In genomic region chr1:207393610-207394009, GRCh38 we compare ENCODE assay signal across 10 cellular contexts.
DNase-seq lines count a peak whose midpoint lies in the region; ATAC-seq, FAIRE-seq and TF ChIP-seq lines count a peak whose summit lies in the region.
"Had no signal": no experiment of that assay in that cellular context is flagged by ENCODE, and none has a peak within 500 bp of the region (broad histone marks: within the 10 kb centered on the region; RNA-seq: fewer than 3 reads in every experiment).

No MANE protein-coding gene starts in this region.

- no peak overlapping the region for H2BK120ac ChIP-seq in mesendoderm (ENCODE audit: low read depth, low read length)

- peaks cover 9% of the 10 kb centered on the region for H3K4me1 Mint-ChIP-seq in Caco-2 (ENCODE audit: low read depth, unreplicated experiment)
- peaks cover 12% of the 10 kb centered on the region for H3K4me1 Mint-ChIP-seq in activated T-helper 1 cell treated with anti-CD3 and anti-CD28 coated beads, Interleukin-12 subunit alpha, Interleukin-12 subunit beta, Interleukin-2, Interleukin-4 antibody, amounts not matched to agents 30 ng/mL and 10 ng/mL and 1 ng/mL, durations not matched to agents 14 hours and 24 hours and 36 hours (ENCODE audit: low read depth)
- H3K4me1 Mint-ChIP-seq: T-helper 17 cell had no signal

- TF ChIP-seq POLR2A in endothelial cell of umbilical vein (IDR thresholded peaks at IDR 0.05; ENCODE audit: low read depth, low read length): no peak

- no peak overlapping the region for H2AK5ac ChIP-seq in mesendoderm (ENCODE audit: low read length)

- no peak overlapping the region for H4K8ac ChIP-seq in mesendoderm (ENCODE audit: low read depth, low read length)

- BruUV-seq in PC-9 (replicated peaks; lab: Mats Ljungman, UMichigan): no TSS peak
- no TSS peak for BruUV-seq in endothelial cell of umbilical vein (replicated peaks; lab: Mats Ljungman, UMichigan)
- no TSS peak for BruUV-seq in Caco-2 (replicated peaks; lab: Mats Ljungman, UMichigan)

- intact Hi-C loops in PC-9 (cut with micrococcal nuclease; ENCODE audit: unreplicated experiment): loop anchor here (1.0 to 5.0 kb wide), 2 partner anchors 72 to 391 kb away; partner anchors contain the start of gene CD55
- intact Hi-C loops in endothelial cell of umbilical vein (cut with micrococcal nuclease): no loop called here
- intact Hi-C loops in Caco-2 (cut with micrococcal nuclease; ENCODE audit: unreplicated experiment): no loop called here
- intact Hi-C loops in mucosa of descending colon (cut with DNase I, micrococcal nuclease): no loop called here
- intact Hi-C loops in activated T-helper 1 cell treated with anti-CD3 and anti-CD28 coated beads, Interleukin-12 subunit alpha, Interleukin-12 subunit beta, Interleukin-2, Interleukin-4 antibody, amounts not matched to agents 30 ng/mL and 10 ng/mL and 1 ng/mL, durations not matched to agents 14 hours and 24 hours and 36 hours (cut with micrococcal nuclease): no loop called here

- no peak overlapping the region for H3K4me3 Mint-ChIP-seq in Caco-2 (ENCODE audit: unreplicated experiment)
- H3K4me3 Mint-ChIP-seq in activated T-helper 1 cell treated with anti-CD3 and anti-CD28 coated beads, Interleukin-12 subunit alpha, Interleukin-12 subunit beta, Interleukin-2, Interleukin-4 antibody, amounts not matched to agents 30 ng/mL and 10 ng/mL and 1 ng/mL, durations not matched to agents 14 hours and 24 hours and 36 hours: no peak overlapping the region
- H3K4me3 Mint-ChIP-seq: T-helper 17 cell had no signal

- no peak overlapping the region for H3K56ac ChIP-seq in mesendoderm (ENCODE audit: low read length)

- H3K36me3 ChIP-seq in PC-9 (ENCODE audit: low read depth) (no peaks in the 10 kb centered on the region), endothelial cell of umbilical vein (ENCODE audit: control insufficient read depth in 2 of 2, extremely low read depth in 1 of 2, insufficient read depth in 2 of 2, low read length in 2 of 2) (no peaks in the 10 kb centered on the region), Caco-2 (ENCODE audit: control insufficient read depth, insufficient read depth, low read length) (no peaks in the 10 kb centered on the region), mucosa of descending colon (ENCODE audit: low read depth) (no peaks in the 10 kb centered on the region), mesendoderm (ENCODE audit: control insufficient read depth, insufficient read depth, low read length) (no peaks in the 10 kb centered on the region)

- H3K79me1 ChIP-seq in mesendoderm (ENCODE audit: low read length): no peaks in the 10 kb centered on the region

- H3K9ac ChIP-seq in endothelial cell of umbilical vein (replicated peaks; ENCODE audit: extremely low read depth, insufficient read depth, low read length) (no peak overlapping the region), mesendoderm (ENCODE audit: low read length) (no peak overlapping the region)

- CTCF ChIA-PET in PC-9 (lab: Charles Lee) (interaction anchor here (0.6 to 0.7 kb wide), 2 partner anchors 12 to 31 kb away, joined by 5 read pairs; no protein-coding TSS in a partner anchor), endothelial cell of umbilical vein (lab: Charles Lee) (interaction anchor here (0.7 to 1.4 kb wide), 6 partner anchors 9 to 261 kb away, joined by 3 to 8 read pairs (median 3); no protein-coding TSS in a partner anchor), Caco-2 (lab: Charles Lee) (interaction anchor here (0.6 kb wide), 1 partner anchor 400 kb away, joined by 3 read pairs; no protein-coding TSS in a partner anchor)

- H4K5ac ChIP-seq in mesendoderm (ENCODE audit: low read length): no peak overlapping the region

- H4K20me1 ChIP-seq in PC-9 (ENCODE audit: insufficient read depth): no peaks in the 10 kb centered on the region
- no peaks in the 10 kb centered on the region for H4K20me1 ChIP-seq in endothelial cell of umbilical vein (replicated peaks; ENCODE audit: control insufficient read depth, extremely low read depth, insufficient read depth, low read length)

- no peak for ATAC-seq in mucosa of descending colon
- ATAC-seq: T-helper 17 cell had no signal

- no peaks in the 10 kb centered on the region; the same call in 1 of the 2 replicates for H3K9me2 ChIP-seq in PC-9 (ENCODE audit: insufficient read depth)

- H3K36me3 Mint-ChIP-seq in Caco-2 (ENCODE audit: insufficient read depth, unreplicated experiment): no peaks in the 10 kb centered on the region
- no peaks in the 10 kb centered on the region for H3K36me3 Mint-ChIP-seq in activated T-helper 1 cell treated with anti-CD3 and anti-CD28 coated beads, Interleukin-12 subunit alpha, Interleukin-12 subunit beta, Interleukin-2, Interleukin-4 antibody, amounts not matched to agents 30 ng/mL and 10 ng/mL and 1 ng/mL, durations not matched to agents 14 hours and 24 hours and 36 hours (ENCODE audit: low read depth)

- H3K27ac Mint-ChIP-seq in Caco-2 (ENCODE audit: unreplicated experiment): no peak overlapping the region
- H3K27ac Mint-ChIP-seq in activated T-helper 1 cell treated with anti-CD3 and anti-CD28 coated beads, Interleukin-12 subunit alpha, Interleukin-12 subunit beta, Interleukin-2, Interleukin-4 antibody, amounts not matched to agents 30 ng/mL and 10 ng/mL and 1 ng/mL, durations not matched to agents 14 hours and 24 hours and 36 hours: no peak overlapping the region
- H3K27ac Mint-ChIP-seq: T-helper 17 cell had no signal

- DNase-seq in ELR (ENCODE audit: low read depth) (peak; percentile 95), PC-9 (peak; percentile 63 to 97), endothelial cell of umbilical vein (ENCODE audit: low read depth, low spot score) (peak; percentile 91), renal cortical epithelial cell (ENCODE audit: low read depth) (peak; percentile 98), Caco-2 (no peak), mucosa of descending colon (no peak), mesendoderm (no peak)
- DNase-seq in activated T-helper 1 cell treated with anti-CD3 and anti-CD28 coated beads, Interleukin-12 subunit alpha, Interleukin-12 subunit beta, Interleukin-2, Interleukin-4 antibody, amounts not matched to agents 30 ng/mL and 10 ng/mL and 1 ng/mL, durations not matched to agents 14 hours and 24 hours and 36 hours (ENCODE audit: low spot score): no peak
- DNase-seq: cortex of kidney, T-helper 17 cell had no signal

- H3K4me1 ChIP-seq in PC-9 (replicated peaks; ENCODE audit: insufficient read depth) (peaks cover 29% of the 10 kb centered on the region), endothelial cell of umbilical vein (ENCODE audit: control insufficient read depth, extremely low read depth, insufficient read depth, low read length) (peaks cover 18% of the 10 kb centered on the region), Caco-2 (peaks cover 11% of the 10 kb centered on the region; the same call in 1 of the 2 replicates), mucosa of descending colon (ENCODE audit: low read depth) (no peaks in the 10 kb centered on the region), mesendoderm (ENCODE audit: control insufficient read depth, low read depth, low read length) (no peaks in the 10 kb centered on the region)

- H3K9me3 ChIP-seq in PC-9 (ENCODE audit: insufficient read depth, low read depth) (peaks cover 10% of the 10 kb centered on the region), endothelial cell of umbilical vein (replicated peaks; ENCODE audit: control insufficient read depth, insufficient read depth, low read length) (no peaks in the 10 kb centered on the region), Caco-2 (no peaks in the 10 kb centered on the region), mucosa of descending colon (no peaks in the 10 kb centered on the region)

- dilution Hi-C loops in endothelial cell of umbilical vein (cut with MboI; ENCODE audit: extremely low pct_ligation_motif_present, low sequenced_read_pairs): no loop called here

- POLR2A ChIA-PET in PC-9 (lab: Charles Lee; ENCODE audit: unreplicated experiment): interaction anchor here (0.6 to 0.7 kb wide), 3 partner anchors 58 to 241 kb away, joined by 4 to 6 read pairs (median 5); no protein-coding TSS in a partner anchor
- POLR2A ChIA-PET in endothelial cell of umbilical vein (lab: Charles Lee): interaction anchor here (0.6 to 0.9 kb wide), 3 partner anchors 9 to 340 kb away, joined by 3 to 8 read pairs (median 4); partner anchors contain the start of gene PFKFB2
- POLR2A ChIA-PET in Caco-2 (lab: Charles Lee): no interaction called here

- peak overlapping the region; percentile 30; the same call in 1 of the 2 replicates for H3K4me3 ChIP-seq in PC-9
- H3K4me3 ChIP-seq in endothelial cell of umbilical vein (replicated peaks in 1 of 3; ENCODE audit: insufficient read depth in 1 of 3, low read depth in 1 of 3, low read length in 3 of 3): no peak overlapping the region
- H3K4me3 ChIP-seq in Caco-2 (ENCODE audit: low read depth, low read length): no peak overlapping the region
- no peak overlapping the region for H3K4me3 ChIP-seq in mucosa of descending colon
- no peak overlapping the region for H3K4me3 ChIP-seq in mesendoderm (ENCODE audit: low read length)

- TF ChIP-seq CTCF in PC-9 (conservative IDR thresholded peaks at IDR 0.05): no peak
- no peak for TF ChIP-seq CTCF in endothelial cell of umbilical vein (IDR thresholded peaks at IDR 0.05; ENCODE audit: extremely low read depth in 1 of 2, insufficient read depth in 1 of 2, low read depth in 1 of 2, low read length in 2 of 2)
- no peak for TF ChIP-seq CTCF in Caco-2 (IDR thresholded peaks at IDR 0.05; ENCODE audit: insufficient read depth in 1 of 2, low read depth in 1 of 2, low read length in 1 of 2, severe bottlenecking in 1 of 2, unreplicated experiment in 1 of 2)
- TF ChIP-seq CTCF in mucosa of descending colon (IDR thresholded peaks at IDR 0.05): no peak

- peak overlapping the region; percentile 55 for H3K4me2 ChIP-seq in PC-9
- H3K4me2 ChIP-seq in endothelial cell of umbilical vein (ENCODE audit: insufficient read depth, low read length): peak overlapping the region; percentile 58
- H3K4me2 ChIP-seq in mesendoderm (ENCODE audit: low read length): no peak overlapping the region

- peaks cover 3% of the 10 kb centered on the region for H3K27me3 Mint-ChIP-seq in Caco-2 (ENCODE audit: insufficient read depth, unreplicated experiment)
- H3K27me3 Mint-ChIP-seq in activated T-helper 1 cell treated with anti-CD3 and anti-CD28 coated beads, Interleukin-12 subunit alpha, Interleukin-12 subunit beta, Interleukin-2, Interleukin-4 antibody, amounts not matched to agents 30 ng/mL and 10 ng/mL and 1 ng/mL, durations not matched to agents 14 hours and 24 hours and 36 hours (ENCODE audit: insufficient read depth): peaks cover 1% of the 10 kb centered on the region

- peak; percentile 97 for FAIRE-seq in endothelial cell of umbilical vein (lab: Jason Lieb, UNC)

- no peak overlapping the region for H3K4ac ChIP-seq in mesendoderm (ENCODE audit: low read depth, low read length)

- WGBS in mesendoderm (ENCODE audit: extremely low coverage, insufficient coverage, low lambda C conversion rate): no CpG with 5 or more reads among the region's 4 CpGs

- no peak overlapping the region for H2BK5ac ChIP-seq in mesendoderm (ENCODE audit: low read length)

- no peak overlapping the region for H2BK15ac ChIP-seq in mesendoderm (replicated peaks; ENCODE audit: low read depth)

- H3K27me3 ChIP-seq in PC-9 (ENCODE audit: insufficient read depth, low read depth) (no peaks in the 10 kb centered on the region), endothelial cell of umbilical vein (ENCODE audit: control insufficient read depth in 2 of 2, insufficient read depth in 2 of 2, low read length in 2 of 2) (no peaks in the 10 kb centered on the region), Caco-2 (replicated peaks; ENCODE audit: control insufficient read depth, insufficient read depth, low read length) (no peaks in the 10 kb centered on the region), mesendoderm (ENCODE audit: insufficient read depth, low read length, poor library complexity) (no peaks in the 10 kb centered on the region)

- no peak overlapping the region for H2AFZ ChIP-seq in PC-9
- H2AFZ ChIP-seq in endothelial cell of umbilical vein (ENCODE audit: low read depth, low read length): peak overlapping the region; percentile 78

- peaks cover 10% of the 10 kb centered on the region for H3F3A ChIP-seq in PC-9 (ENCODE audit: insufficient read depth, low read depth)

- no peak overlapping the region for H3K18ac ChIP-seq in mesendoderm (ENCODE audit: low read length)

- peak overlapping the region; percentile 73 for H3K27ac ChIP-seq in PC-9
- H3K27ac ChIP-seq in endothelial cell of umbilical vein (ENCODE audit: insufficient read depth, low read depth, low read length): peak overlapping the region; percentile 74
- no peak overlapping the region for H3K27ac ChIP-seq in mesendoderm (ENCODE audit: low read depth, low read length)

- H3K9me1 ChIP-seq in endothelial cell of umbilical vein (replicated peaks; ENCODE audit: control insufficient read depth, extremely low read depth, insufficient read depth, low read length): no peaks in the 10 kb centered on the region

- no peaks in the 10 kb centered on the region for H3K9me3 Mint-ChIP-seq in Caco-2 (ENCODE audit: unreplicated experiment)
- peaks cover 3% of the 10 kb centered on the region for H3K9me3 Mint-ChIP-seq in activated T-helper 1 cell treated with anti-CD3 and anti-CD28 coated beads, Interleukin-12 subunit alpha, Interleukin-12 subunit beta, Interleukin-2, Interleukin-4 antibody, amounts not matched to agents 30 ng/mL and 10 ng/mL and 1 ng/mL, durations not matched to agents 14 hours and 24 hours and 36 hours

- H3K23ac ChIP-seq in mesendoderm (ENCODE audit: low read length): no peak overlapping the region

- H3K79me2 ChIP-seq in PC-9 (ENCODE audit: low read depth) (no peaks in the 10 kb centered on the region), endothelial cell of umbilical vein (ENCODE audit: control insufficient read depth, insufficient read depth, low read length) (no peaks in the 10 kb centered on the region), mesendoderm (ENCODE audit: control insufficient read depth, insufficient read depth, low read length) (no peaks in the 10 kb centered on the region)

Comparison
In these comparisons a context has a peak if more than half of its experiments do, and no peak if none do; other contexts are left out.
1. DNase-seq: peak in ELR (single experiment), PC-9 (2 of 2), endothelial cell of umbilical vein (single experiment) and renal cortical epithelial cell (single experiment); none in Caco-2 (0 of 2), mucosa of descending colon (0 of 3), activated T-helper 1 cell treated with anti-CD3 and anti-CD28 coated beads, Interleukin-12 subunit alpha, Interleukin-12 subunit beta, Interleukin-2, Interleukin-4 antibody, amounts not matched to agents 30 ng/mL and 10 ng/mL and 1 ng/mL, durations not matched to agents 14 hours and 24 hours and 36 hours (single experiment) and mesendoderm (single experiment).